ENCODE assay signal across 8 cellular contexts in genomic region chr2:37230581-37230980, GRCh38. TPM values are rescaled to one million over a fixed set of nuclear protein-coding genes. Genes with fewer than 3 reads are reported as not detected.
DNase-seq lines count a peak whose midpoint lies in the region; ATAC-seq and TF ChIP-seq lines count a peak whose summit lies in the region.
"Had no signal": no experiment of that assay in that cellular context is flagged by ENCODE, and none has a peak within 500 bp of the region (broad histone marks: within the 10 kb centered on the region; RNA-seq: fewer than 3 reads in every experiment).

No MANE protein-coding gene starts in this region.

- H3K27me3 ChIP-seq in GM23338 (ENCODE audit: insufficient read depth) (no peaks in the 10 kb centered on the region), SJCRH30 (no peaks in the 10 kb centered on the region), hepatocyte (no peaks in the 10 kb centered on the region), stomach (no peaks in the 10 kb centered on the region)

- no peak overlapping the region for H3K4me3 Mint-ChIP-seq in GM23338
- H3K4me3 Mint-ChIP-seq in activated CD8-positive, alpha-beta T cell treated with anti-CD3 and anti-CD28 coated beads, Interleukin-2, amount 10 ng/mL, durations not matched to agents 7 days and 5 days, result no peak overlapping the region

- H3K9me3 ChIP-seq in SJCRH30 (replicated peaks), result no peaks in the 10 kb centered on the region
- no peaks in the 10 kb centered on the region for H3K9me3 ChIP-seq in hepatocyte (ENCODE audit: low read depth)
- H3K9me3 ChIP-seq in stomach, result no peaks in the 10 kb centered on the region

- CTCF ChIA-PET in activated CD8-positive, alpha-beta T cell treated with anti-CD3 and anti-CD28 coated beads, Interleukin-2, amount 10 ng/mL, durations not matched to agents 7 days and 5 days (lab: Charles Lee), result no interaction called here

- H3K36me3 Mint-ChIP-seq in GM23338 (ENCODE audit: low read depth), result peaks cover 43% of the 10 kb centered on the region
- H3K36me3 Mint-ChIP-seq in activated CD8-positive, alpha-beta T cell treated with anti-CD3 and anti-CD28 coated beads, Interleukin-2, amount 10 ng/mL, durations not matched to agents 7 days and 5 days (ENCODE audit: low read depth), result peaks cover 36% of the 10 kb centered on the region

- H3K9me2 ChIP-seq in GM23338 (ENCODE audit: insufficient read depth) (no peaks in the 10 kb centered on the region), hepatocyte (replicated peaks; ENCODE audit: insufficient read depth) (no peaks in the 10 kb centered on the region)

- no peaks in the 10 kb centered on the region for H3K9me3 Mint-ChIP-seq in GM23338
- H3K9me3 Mint-ChIP-seq in activated CD8-positive, alpha-beta T cell treated with anti-CD3 and anti-CD28 coated beads, Interleukin-2, amount 10 ng/mL, durations not matched to agents 7 days and 5 days (ENCODE audit: insufficient read depth), result no peaks in the 10 kb centered on the region

- peaks cover 23% of the 10 kb centered on the region; the same call in 1 of the 2 replicates for H4K20me1 ChIP-seq in GM23338 (replicated peaks; ENCODE audit: insufficient read depth)
- peaks cover 7% of the 10 kb centered on the region for H4K20me1 ChIP-seq in hepatocyte (ENCODE audit: insufficient read depth, poor library complexity, severe bottlenecking)

- H3K4me2 ChIP-seq in GM23338 (peak overlapping the region; percentile 86), hepatocyte (peak overlapping the region; percentile 89)

- H3K79me2 ChIP-seq in GM23338 (replicated peaks; ENCODE audit: insufficient read depth), result peaks cover 96% of the 10 kb centered on the region
- peaks cover 84% of the 10 kb centered on the region for H3K79me2 ChIP-seq in hepatocyte

- 1% methylated on average over 8 of the region's 8 CpGs for WGBS in hepatocyte (ENCODE audit: low lambda C conversion rate, missing lambda C conversion rate)
- 0 to 2% (median 1%) methylated on average over 8 of the region's 8 CpGs for WGBS in stomach, 5 donors

- intact Hi-C loops in stomach (cut with DNase I; ENCODE audit: low total_unique reads), result no loop called here

- H2AFZ ChIP-seq in GM23338, result no peak overlapping the region
- H2AFZ ChIP-seq in hepatocyte, result peak overlapping the region; percentile 80

- H3K27ac Mint-ChIP-seq in GM23338, result no peak overlapping the region
- H3K27ac Mint-ChIP-seq in activated CD8-positive, alpha-beta T cell treated with anti-CD3 and anti-CD28 coated beads, Interleukin-2, amount 10 ng/mL, durations not matched to agents 7 days and 5 days, result no peak overlapping the region

- H3K27ac ChIP-seq in GM23338 (ENCODE audit: low read depth) (peak overlapping the region; percentile 72), SJCRH30 (peak overlapping the region; percentile 77), hepatocyte (peak overlapping the region; percentile 96), stomach (peak overlapping the region in 4 of 5 donors; percentile 95 to 97 (median 97))

- H3K4me1 Mint-ChIP-seq in GM23338, result peaks cover 37% of the 10 kb centered on the region
- peaks cover 35% of the 10 kb centered on the region for H3K4me1 Mint-ChIP-seq in activated CD8-positive, alpha-beta T cell treated with anti-CD3 and anti-CD28 coated beads, Interleukin-2, amount 10 ng/mL, durations not matched to agents 7 days and 5 days (ENCODE audit: low read depth)

- peaks cover 30% of the 10 kb centered on the region for H3F3A ChIP-seq in GM23338 (replicated peaks; ENCODE audit: low read depth)

- H3K27me3 Mint-ChIP-seq in GM23338 (ENCODE audit: insufficient read depth, low read depth, poor library complexity), result no peaks in the 10 kb centered on the region
- H3K27me3 Mint-ChIP-seq in activated CD8-positive, alpha-beta T cell treated with anti-CD3 and anti-CD28 coated beads, Interleukin-2, amount 10 ng/mL, durations not matched to agents 7 days and 5 days (ENCODE audit: low read depth), result no peaks in the 10 kb centered on the region

- TF ChIP-seq CTCF in GM23338 (conservative IDR thresholded peaks at IDR 0.05; ENCODE audit: low read depth in 2 of 2), result no peak
- TF ChIP-seq CTCF in hepatocyte (IDR thresholded peaks at IDR 0.05; ENCODE audit: poor library complexity), result no peak
- no peak for TF ChIP-seq CTCF in stomach (IDR thresholded peaks at IDR 0.05)

- no peak for DNase-seq in GM23338 (ENCODE audit: low spot score)
- peak; percentile 17 to 51 for DNase-seq in SJCRH30
- DNase-seq in hepatocyte (ENCODE audit: low spot score), result peak; percentile 4
- DNase-seq in stomach, result no peak
- DNase-seq in activated CD8-positive, alpha-beta T cell treated with anti-CD3 and anti-CD28 coated beads, Interleukin-2, amount 10 ng/mL, durations not matched to agents 7 days and 5 days, result no peak

- peaks cover 59% of the 10 kb centered on the region for H3K4me1 ChIP-seq in GM23338 (ENCODE audit: insufficient read depth)
- peaks cover 13% of the 10 kb centered on the region for H3K4me1 ChIP-seq in SJCRH30
- H3K4me1 ChIP-seq in hepatocyte (ENCODE audit: insufficient read depth), result peaks cover 20% of the 10 kb centered on the region
- H3K4me1 ChIP-seq in stomach, result peaks cover 23 to 67% (median 46%) of the 10 kb centered on the region in 4 donors

- TF ChIP-seq EP300 in stomach (IDR thresholded peaks at IDR 0.05), result no peak

- no peak for TF ChIP-seq POLR2A in stomach (IDR thresholded peaks at IDR 0.05)

- ATAC-seq in GM23338 (peak; percentile 9), GM19452 (IDR thresholded peaks at IDR 0.05; ENCODE audit: unreplicated experiment) (no peak), GM19351 (IDR thresholded peaks at IDR 0.05; ENCODE audit: unreplicated experiment) (no peak)
- no peak for ATAC-seq in activated CD8-positive, alpha-beta T cell treated with anti-CD3 and anti-CD28 coated beads, Interleukin-2, amount 10 ng/mL, durations not matched to agents 7 days and 5 days

- H3K36me3 ChIP-seq in GM23338 (ENCODE audit: insufficient read depth) (peaks cover 10% of the 10 kb centered on the region), SJCRH30 (peaks cover 36% of the 10 kb centered on the region), hepatocyte (replicated peaks; ENCODE audit: insufficient read depth, low read depth) (no peaks in the 10 kb centered on the region), stomach (peaks cover 10 to 27% (median 24%) of the 10 kb centered on the region in 4 donors)

- H3K4me3 ChIP-seq in GM23338, result peak overlapping the region; percentile 95
- peak overlapping the region; percentile 89 for H3K4me3 ChIP-seq in SJCRH30
- H3K4me3 ChIP-seq in hepatocyte, result peak overlapping the region; percentile 94
- peak overlapping the region; percentile 76 to 85 (median 81) for H3K4me3 ChIP-seq in stomach

- POLR2A ChIA-PET in activated CD8-positive, alpha-beta T cell treated with anti-CD3 and anti-CD28 coated beads, Interleukin-2, amount 10 ng/mL, durations not matched to agents 7 days and 5 days (lab: Charles Lee), result interaction anchor here (1.8 kb wide), 1 partner anchor 30 kb away, joined by 4 read pairs; no protein-coding TSS in a partner anchor

TF ChIP-seq in GM23338, 12 proteins besides CTCF, POLR2A, EP300 and RAD21 (continues in another document):
- no peak for TF ChIP-seq ZNF114 (CRISPR knock-in tag; IDR thresholded peaks at IDR 0.05)
- TF ChIP-seq POLR2AphosphoS5 (IDR thresholded peaks at IDR 0.05; ENCODE audit: low read depth), result no peak
- no peak for TF ChIP-seq EZH2 (IDR thresholded peaks at IDR 0.05; ENCODE audit: low read depth, unreplicated experiment)
- no peak for TF ChIP-seq ETS1 (IDR thresholded peaks at IDR 0.05)
- no peak for TF ChIP-seq EZH2phosphoT487 (IDR thresholded peaks at IDR 0.05; ENCODE audit: unreplicated experiment)
- TF ChIP-seq NANOG (IDR thresholded peaks at IDR 0.05; ENCODE audit: borderline replicate concordance), result no peak

RNA-seq across cellular contexts. Expression of gene CEBPZ, which starts 0.8 kb away (rescaled TPM):
- total RNA-seq in GM23338 (2014; rRNA removed; shearing (Covaris generic)), result 133 and 135 TPM in 2 replicates
- polyA plus RNA-seq in GM23338 (2016; fragmentation: Nextera tagmentation; extraction: Ambion mirVana) (173 and 185 TPM in 2 replicates), hepatocyte (15.4 and 21.5 TPM in 2 replicates), stomach (10 to 100 TPM; 40.3 to 59.4 (median 54.2) TPM)
- total RNA-seq in SJCRH30 (2014; rRNA removed; shearing (Covaris generic)), result 110 and 124 TPM in 2 replicates
- total RNA-seq in hepatocyte (40.3 and 49.7 TPM in 2 replicates), stomach (10 to 100 TPM; 18.7 to 58.2 (median 43.4) TPM)
- total RNA-seq in activated CD8-positive, alpha-beta T cell treated with anti-CD3 and anti-CD28 coated beads, Interleukin-2, amount 10 ng/mL, durations not matched to agents 7 days and 5 days, result 10 to 100 TPM; 46.7 to 54.4 TPM

RNA-seq across cellular contexts. Expression of gene NDUFAF7, which starts 0.9 kb away (rescaled TPM):
- 47.4 and 52.8 TPM in 2 replicates for total RNA-seq in GM23338 (2014; rRNA removed; shearing (Covaris generic))
- polyA plus RNA-seq in GM23338 (2016; fragmentation: Nextera tagmentation; extraction: Ambion mirVana) (44.3 and 58.2 TPM in 2 replicates), hepatocyte (11.8 and 17.1 TPM in 2 replicates), stomach (10 to 100 TPM in 1 of 3 donors, 1 to 10 TPM in 2; 7.3 to 11.1 (median 8.9) TPM)
- total RNA-seq in SJCRH30 (2014; rRNA removed; shearing (Covaris generic)), result 25.2 and 30.3 TPM in 2 replicates
- total RNA-seq in hepatocyte (14.7 and 17.7 TPM in 2 replicates), stomach (10 to 100 TPM; 19.6 to 79.9 (median 26.4) TPM)
- total RNA-seq in activated CD8-positive, alpha-beta T cell treated with anti-CD3 and anti-CD28 coated beads, Interleukin-2, amount 10 ng/mL, durations not matched to agents 7 days and 5 days, result 10 to 100 TPM; 19.7 to 20.0 TPM

RNA-seq across cellular contexts. Expression of gene CEBPZOS, which starts 34.3 kb away (rescaled TPM):
- total RNA-seq in GM23338 (2014; rRNA removed; shearing (Covaris generic)), result 78.4 and 83.6 TPM in 2 replicates
- polyA plus RNA-seq in GM23338 (2016; fragmentation: Nextera tagmentation; extraction: Ambion mirVana) (176 and 191 TPM in 2 replicates), hepatocyte (13.7 and 17.1 TPM in 2 replicates), stomach (10 to 100 TPM; 42.2 to 52.5 (median 45.7) TPM)
- 54.9 and 62.2 TPM in 2 replicates for total RNA-seq in SJCRH30 (2014; rRNA removed; shearing (Covaris generic))
- total RNA-seq in hepatocyte (11.0 and 14.8 TPM in 2 replicates), stomach (10 to 100 TPM in 3 of 5 donors, 1 to 10 TPM in 2; 2.9 to 37.9 (median 11.2) TPM)
- 10 to 100 TPM; 35.1 to 36.0 TPM for total RNA-seq in activated CD8-positive, alpha-beta T cell treated with anti-CD3 and anti-CD28 coated beads, Interleukin-2, amount 10 ng/mL, durations not matched to agents 7 days and 5 days

RNA-seq across cellular contexts. Expression of gene SULT6B1, which starts 42.1 kb away (rescaled TPM):
- total RNA-seq in GM23338 (2014; rRNA removed; shearing (Covaris generic)), result not detected in 2 replicates
- polyA plus RNA-seq in GM23338 (2016; fragmentation: Nextera tagmentation; extraction: Ambion mirVana) (not detected in 2 replicates), hepatocyte (not detected in 2 replicates), stomach (not detected)
- not detected in 2 replicates for total RNA-seq in SJCRH30 (2014; rRNA removed; shearing (Covaris generic))
- total RNA-seq in hepatocyte (not detected in 2 replicates), stomach (not detected)
- total RNA-seq in activated CD8-positive, alpha-beta T cell treated with anti-CD3 and anti-CD28 coated beads, Interleukin-2, amount 10 ng/mL, durations not matched to agents 7 days and 5 days, result not detected
- total RNA-seq: NCI-H460 had no signal

Comparison
In these comparisons a context has a peak if more than half of its experiments do, and no peak if none do; other contexts are left out.
1. DNase-seq: peak in SJCRH30 (2 of 2) and hepatocyte (single experiment); none in GM23338 (single experiment), stomach (single experiment) and activated CD8-positive, alpha-beta T cell treated with anti-CD3 and anti-CD28 coated beads, Interleukin-2, amount 10 ng/mL, durations not matched to agents 7 days and 5 days (single experiment).
2. Peak in every context shown above with its lines, with median percentiles within 50 percentile points of each other: H3K27ac ChIP-seq and H3K4me3 ChIP-seq.